In genomic region chr22:47397673-47398072, GRCh38 we compare ENCODE assay signal across 16 cellular contexts.
DNase-seq lines count a peak whose midpoint lies in the region; TF ChIP-seq lines count a peak whose summit lies in the region.
"Had no signal": no experiment of that assay in that cellular context is flagged by ENCODE, and none has a peak within 500 bp of the region (broad histone marks: within the 10 kb centered on the region; RNA-seq: fewer than 3 reads in every experiment).

No MANE protein-coding gene starts in this region.

- H3K18ac ChIP-seq in neuronal stem cell (ENCODE audit: low read length) = no peak overlapping the region

- peaks cover 0 to 7% (median 1%) of the 10 kb centered on the region in 3 donors for H3K27me3 Mint-ChIP-seq in CD14-positive monocyte (ENCODE audit: low read depth in 3 of 3)
- H3K27me3 Mint-ChIP-seq: CD4-positive, CD25-positive, alpha-beta regulatory T cell had no signal

- H2BK12ac ChIP-seq in neuronal stem cell (ENCODE audit: low read length) = no peak overlapping the region

- H3K36me3 Mint-ChIP-seq in CD14-positive monocyte = no peaks in the 10 kb centered on the region
- H3K36me3 Mint-ChIP-seq: CD4-positive, CD25-positive, alpha-beta regulatory T cell; CD8-positive, alpha-beta T cell had no signal

- no peak overlapping the region for H3K4me2 ChIP-seq in neuronal stem cell (ENCODE audit: insufficient read depth, low read length, poor library complexity, severe bottlenecking)

- H3K14ac ChIP-seq in neuronal stem cell (ENCODE audit: low read length) = no peak overlapping the region

- H3K4me1 Mint-ChIP-seq in CD14-positive monocyte = peaks cover 5% of the 10 kb centered on the region
- H3K4me1 Mint-ChIP-seq: CD4-positive, CD25-positive, alpha-beta regulatory T cell had no signal

- H3K36me3 ChIP-seq in WERI-Rb-1 = no peaks in the 10 kb centered on the region
- no peaks in the 10 kb centered on the region for H3K36me3 ChIP-seq in neuronal stem cell (replicated peaks in 1 of 2; ENCODE audit: control insufficient read depth in 2 of 2, insufficient read depth in 2 of 2, low read length in 2 of 2)
- H3K36me3 ChIP-seq in spleen = no peaks in the 10 kb centered on the region

- H2BK120ac ChIP-seq in neuronal stem cell (ENCODE audit: low read depth, low read length) = no peak overlapping the region

- H2BK5ac ChIP-seq in neuronal stem cell (ENCODE audit: low read length) = no peak overlapping the region

- H3K27ac ChIP-seq in WERI-Rb-1 (peak overlapping the region; percentile 42), neuronal stem cell (replicated peaks; ENCODE audit: low read length) (no peak overlapping the region), spleen (no peak overlapping the region)
- H3K27ac ChIP-seq: GM23248 had no signal

- DNase-seq in CD14-positive monocyte (ENCODE audit: low spot score) (peak; percentile 45), WERI-Rb-1 (no peak), neuronal stem cell (ENCODE audit: low spot score) (no peak), spleen (peak; percentile 59), HPDE6-E6E7 (ENCODE audit: extremely low spot score) (no peak)
- DNase-seq in stimulated activated CD4-positive, alpha-beta T cell treated with anti-CD3 and anti-CD28 coated beads, Interleukin-4, amount 100 ng/mL, for 24 hours = no peak
- no peak for DNase-seq in stimulated activated CD8-positive, alpha-beta memory T cell treated with anti-CD3 and anti-CD28 coated beads, Interleukin-4, amount 100 ng/mL, for 48 hours
- DNase-seq: C1 segment of cervical spinal cord; Caco-2; CD4-positive, CD25-positive, alpha-beta regulatory T cell; CD8-positive, alpha-beta T cell; DMS153; DND-41; GM23248; HCEC 1CT had no signal

- H3K9ac ChIP-seq in neuronal stem cell (ENCODE audit: low read depth, low read length, poor library complexity) = no peak overlapping the region
- H3K9ac ChIP-seq: GM23248 had no signal

- peak overlapping the region in 1 of 7 donors; percentile 37 for H3K27ac Mint-ChIP-seq in CD14-positive monocyte
- H3K27ac Mint-ChIP-seq: CD4-positive, CD25-positive, alpha-beta regulatory T cell; CD8-positive, alpha-beta T cell had no signal

- H3K4me3 Mint-ChIP-seq in CD14-positive monocyte = no peak overlapping the region
- H3K4me3 Mint-ChIP-seq: CD4-positive, CD25-positive, alpha-beta regulatory T cell; CD8-positive, alpha-beta T cell had no signal

- no peak overlapping the region for H2AK5ac ChIP-seq in neuronal stem cell (ENCODE audit: low read depth, low read length)

- intact Hi-C loops in CD14-positive monocyte (cut with micrococcal nuclease) = no loop called here
- intact Hi-C loops in spleen (cut with DNase I; ENCODE audit: low total_unique reads) = no loop called here

- peak overlapping the region; percentile 7 for H4K8ac ChIP-seq in neuronal stem cell (ENCODE audit: low read depth, low read length)

- H3K4ac ChIP-seq in neuronal stem cell (ENCODE audit: low read length) = no peak overlapping the region

- no peak overlapping the region for H2AFZ ChIP-seq in neuronal stem cell (ENCODE audit: low read length)
- H2AFZ ChIP-seq: GM23248 had no signal

- H4K91ac ChIP-seq in neuronal stem cell (ENCODE audit: low read depth, low read length, poor library complexity) = no peak overlapping the region

- H3K79me1 ChIP-seq in neuronal stem cell (ENCODE audit: low read depth, low read length) = peaks cover 1% of the 10 kb centered on the region

- no peak overlapping the region for H3K23ac ChIP-seq in neuronal stem cell (ENCODE audit: low read depth, low read length, poor library complexity)

- no peaks in the 10 kb centered on the region for H3K27me3 ChIP-seq in WERI-Rb-1 (ENCODE audit: insufficient read depth, low read depth, severe bottlenecking)
- H3K27me3 ChIP-seq in neuronal stem cell (ENCODE audit: control insufficient read depth in 3 of 3, insufficient read depth in 3 of 3, low read depth in 1 of 3, low read length in 3 of 3) = peaks cover 0 to 4% (median 0%) of the 10 kb centered on the region in 3 experiments
- H3K27me3 ChIP-seq in spleen (replicated peaks in 1 of 7) = peaks cover 0 to 8% (median 0%) of the 10 kb centered on the region in 7 donors

- TF ChIP-seq POLR2A in spleen (IDR thresholded peaks at IDR 0.05) = no peak

- H3K9me3 ChIP-seq in WERI-Rb-1 (ENCODE audit: severe bottlenecking) (no peaks in the 10 kb centered on the region), neuronal stem cell (replicated peaks in 1 of 2; ENCODE audit: control insufficient read depth in 2 of 2, insufficient read depth in 1 of 2, low read depth in 1 of 2, low read length in 2 of 2) (peaks cover 0 to 81% of the 10 kb centered on the region in 2 donors), spleen (no peaks in the 10 kb centered on the region)
- H3K9me3 ChIP-seq: Caco-2 had no signal

- no peak overlapping the region for H2BK15ac ChIP-seq in neuronal stem cell (ENCODE audit: low read length)

- no peak overlapping the region for H3K4me3 ChIP-seq in WERI-Rb-1 (ENCODE audit: low read depth, low read length)
- peak overlapping the region in 1 of 2 donors; percentile 65 for H3K4me3 ChIP-seq in neuronal stem cell (ENCODE audit: low read length in 2 of 2)
- H3K4me3 ChIP-seq in spleen = no peak overlapping the region
- H3K4me3 ChIP-seq: GM12878, GM23248 had no signal

- no peaks in the 10 kb centered on the region for H3K9me3 Mint-ChIP-seq in CD14-positive monocyte
- H3K9me3 Mint-ChIP-seq: CD8-positive, alpha-beta T cell had no signal

- WGBS in neuronal stem cell (ENCODE audit: extremely low coverage in 2 of 2, insufficient read length in 2 of 2, insufficient replicate concordance in 1 of 2), 2 donors = no CpG with 5 or more reads among the region's 9 CpGs
- WGBS in spleen, 5 donors = 77 to 83% (median 81%) methylated on average over 6 to 9 of the region's 9 CpGs

- TF ChIP-seq CTCF in CD14-positive monocyte (IDR thresholded peaks at IDR 0.05) = no peak
- TF ChIP-seq CTCF in WERI-Rb-1 (IDR thresholded peaks at IDR 0.05; ENCODE audit: low read depth, low read length) = no peak
- no peak for TF ChIP-seq CTCF in spleen (IDR thresholded peaks at IDR 0.05 in 8 of 11, conservative IDR thresholded peaks at IDR 0.05 in 3 of 11)

- H3K4me1 ChIP-seq in neuronal stem cell (ENCODE audit: control insufficient read depth in 2 of 2, insufficient read depth in 1 of 2, low read depth in 1 of 2, low read length in 2 of 2) = no peaks in the 10 kb centered on the region
- H3K4me1 ChIP-seq in spleen = no peaks in the 10 kb centered on the region
- H3K4me1 ChIP-seq: Caco-2 had no signal

Comparison
In these comparisons a context has a peak if more than half of its experiments do, and no peak if none do; other contexts are left out.
1. DNase-seq: peak in CD14-positive monocyte (single experiment) and spleen (single experiment); none in WERI-Rb-1 (single experiment), neuronal stem cell (single experiment), HPDE6-E6E7 (single experiment), stimulated activated CD4-positive, alpha-beta T cell treated with anti-CD3 and anti-CD28 coated beads, Interleukin-4, amount 100 ng/mL, for 24 hours (single experiment) and stimulated activated CD8-positive, alpha-beta memory T cell treated with anti-CD3 and anti-CD28 coated beads, Interleukin-4, amount 100 ng/mL, for 48 hours (single experiment).